ENCODE assay signal across 18 cellular contexts in genomic region chr22:19420321-19420720, GRCh38. TPM values are rescaled to one million over a fixed set of nuclear protein-coding genes. Genes with fewer than 3 reads are reported as not detected.
DNase-seq lines count a peak whose midpoint lies in the region; ATAC-seq and TF ChIP-seq lines count a peak whose summit lies in the region.
"Had no signal": no experiment of that assay in that cellular context is flagged by ENCODE, and none has a peak within 500 bp of the region (broad histone marks: within the 10 kb centered on the region; RNA-seq: fewer than 3 reads in every experiment).

No MANE protein-coding gene starts in this region.

- POLR2A ChIA-PET in activated CD4-positive, alpha-beta memory T cell treated with anti-CD3 and anti-CD28 coated beads for 36 hours (lab: Charles Lee) = interaction anchor here (1.2 to 2.6 kb wide), 3 partner anchors 11 to 28 kb away, joined by 3 to 20 read pairs (median 4); partner anchors contain the start of genes C22orf39 and HIRA

- CTCF ChIA-PET in activated CD4-positive, alpha-beta memory T cell treated with anti-CD3 and anti-CD28 coated beads for 36 hours (lab: Charles Lee) = interaction anchor here (1.2 to 1.4 kb wide), 2 partner anchors 59 to 212 kb away, joined by 3 to 4 read pairs; partner anchors contain the start of gene CDC45

- no peaks in the 10 kb centered on the region for H3K27me3 Mint-ChIP-seq in T-helper 1 cell treated with Interleukin-12 subunit alpha and Interleukin-12 subunit beta and Interleukin-4 antibody, amounts not matched to agents 30 μg/mL and 1 μg/mL, for 36 hours (ENCODE audit: low read depth)
- H3K27me3 Mint-ChIP-seq in activated CD4-positive, alpha-beta memory T cell treated with anti-CD3 and anti-CD28 coated beads for 36 hours = no peaks in the 10 kb centered on the region
- H3K27me3 Mint-ChIP-seq in naive B cell (no peaks in the 10 kb centered on the region), GM23338 (ENCODE audit: insufficient read depth, low read depth, poor library complexity) (no peaks in the 10 kb centered on the region)

- H3K4me1 Mint-ChIP-seq in T-helper 1 cell treated with Interleukin-12 subunit alpha and Interleukin-12 subunit beta and Interleukin-4 antibody, amounts not matched to agents 30 μg/mL and 1 μg/mL, for 36 hours (ENCODE audit: low read depth) = peaks cover 54% of the 10 kb centered on the region
- H3K4me1 Mint-ChIP-seq in activated CD4-positive, alpha-beta memory T cell treated with anti-CD3 and anti-CD28 coated beads for 36 hours (ENCODE audit: low read depth) = peaks cover 59% of the 10 kb centered on the region
- H3K4me1 Mint-ChIP-seq in naive B cell (peaks cover 43 to 63% (median 54%) of the 10 kb centered on the region in 3 donors), GM23338 (peaks cover 34% of the 10 kb centered on the region)

- ATAC-seq in DND-41 (ENCODE audit: insufficient read depth, low read depth) (peak; percentile 3; the same call in 1 of the 3 replicates), naive B cell (ENCODE audit: low read depth in 2 of 2) (no peak), right lobe of liver (no peak), GM23338 (no peak)
- ATAC-seq: body of pancreas, PC-3 had no signal

- H4K20me1 ChIP-seq in DND-41 (ENCODE audit: insufficient read depth, low read length) (peaks cover 9% of the 10 kb centered on the region; the same call in 1 of the 2 replicates), GM23338 (replicated peaks; ENCODE audit: insufficient read depth) (peaks cover 73% of the 10 kb centered on the region)

- peak overlapping the region; percentile 49 for H3K9ac ChIP-seq in DND-41 (ENCODE audit: low read depth, low read length)

- no peaks in the 10 kb centered on the region for H3F3A ChIP-seq in GM23338 (replicated peaks; ENCODE audit: low read depth)

- H3K36me3 ChIP-seq in DND-41 (ENCODE audit: insufficient read depth, low read length) (peaks cover 33% of the 10 kb centered on the region), right lobe of liver (no peaks in the 10 kb centered on the region), GM23338 (ENCODE audit: insufficient read depth) (no peaks in the 10 kb centered on the region)

- WGBS in right lobe of liver (ENCODE audit: insufficient coverage, low coverage, low lambda C conversion rate, missing lambda C conversion rate) = 89% methylated on average over 6 of the region's 6 CpGs

- H3K27ac Mint-ChIP-seq in T-helper 1 cell treated with Interleukin-12 subunit alpha and Interleukin-12 subunit beta and Interleukin-4 antibody, amounts not matched to agents 30 μg/mL and 1 μg/mL, for 36 hours = peak overlapping the region; percentile 81
- peak overlapping the region; percentile 63 for H3K27ac Mint-ChIP-seq in activated CD4-positive, alpha-beta memory T cell treated with anti-CD3 and anti-CD28 coated beads for 36 hours
- H3K27ac Mint-ChIP-seq in naive B cell (peak overlapping the region in 4 of 6 donors; percentile 21 to 80 (median 48)), GM23338 (no peak overlapping the region)

- intact Hi-C loops in activated CD4-positive, alpha-beta memory T cell treated with anti-CD3 and anti-CD28 coated beads for 36 hours (cut with micrococcal nuclease) = no loop called here
- intact Hi-C loops in right lobe of liver (cut with DNase I) = no loop called here

- H3K4me3 ChIP-seq in DND-41 (ENCODE audit: low read depth in 1 of 2, low read length in 2 of 2) (peak overlapping the region in 1 of 2 experiments; percentile 44; a peak in 2 of 4 replicates), right lobe of liver (no peak overlapping the region), GM23338 (no peak overlapping the region)
- H3K4me3 ChIP-seq: body of pancreas, psoas muscle, SJCRH30, smooth muscle cell, tibial nerve had no signal

- TF ChIP-seq POLR2A in right lobe of liver (IDR thresholded peaks at IDR 0.05) = no peak

- no peaks in the 10 kb centered on the region for H3K9me3 ChIP-seq in DND-41 (ENCODE audit: insufficient read depth, low read length, severe bottlenecking)
- no peaks in the 10 kb centered on the region for H3K9me3 ChIP-seq in right lobe of liver
- H3K9me3 ChIP-seq: body of pancreas, psoas muscle, tibial nerve had no signal

- H3K4me1 ChIP-seq in DND-41 (ENCODE audit: insufficient read depth, low read length) = peaks cover 82% of the 10 kb centered on the region
- H3K4me1 ChIP-seq in right lobe of liver = peaks cover 0 to 42% (median 7%) of the 10 kb centered on the region in 4 donors
- H3K4me1 ChIP-seq in GM23338 (ENCODE audit: insufficient read depth) = peaks cover 23% of the 10 kb centered on the region
- H3K4me1 ChIP-seq: SJCRH30 had no signal

- H3K4me2 ChIP-seq in DND-41 (ENCODE audit: insufficient read depth, low read length) (peak overlapping the region; percentile 55), GM23338 (no peak overlapping the region)
- H3K4me2 ChIP-seq: smooth muscle cell had no signal

- H3K79me2 ChIP-seq in DND-41 (ENCODE audit: insufficient read depth, low read length) = peaks cover 92% of the 10 kb centered on the region
- H3K79me2 ChIP-seq in GM23338 (replicated peaks; ENCODE audit: insufficient read depth) = peaks cover 100% of the 10 kb centered on the region

- H3K4me3 Mint-ChIP-seq in T-helper 1 cell treated with Interleukin-12 subunit alpha and Interleukin-12 subunit beta and Interleukin-4 antibody, amounts not matched to agents 30 μg/mL and 1 μg/mL, for 36 hours = peak overlapping the region; percentile 45
- H3K4me3 Mint-ChIP-seq in activated CD4-positive, alpha-beta memory T cell treated with anti-CD3 and anti-CD28 coated beads for 36 hours = no peak overlapping the region
- H3K4me3 Mint-ChIP-seq in naive B cell (no peak overlapping the region), GM23338 (no peak overlapping the region)

- H3K36me3 Mint-ChIP-seq in T-helper 1 cell treated with Interleukin-12 subunit alpha and Interleukin-12 subunit beta and Interleukin-4 antibody, amounts not matched to agents 30 μg/mL and 1 μg/mL, for 36 hours (ENCODE audit: low read depth) = peaks cover 5% of the 10 kb centered on the region
- peaks cover 2% of the 10 kb centered on the region for H3K36me3 Mint-ChIP-seq in activated CD4-positive, alpha-beta memory T cell treated with anti-CD3 and anti-CD28 coated beads for 36 hours
- H3K36me3 Mint-ChIP-seq in naive B cell (no peaks in the 10 kb centered on the region), GM23338 (ENCODE audit: low read depth) (peaks cover 13% of the 10 kb centered on the region)

- DNase-seq in T-helper 1 cell (no peak), DND-41 (no peak), naive B cell (no peak), right lobe of liver (no peak), GM23338 (ENCODE audit: low spot score) (no peak), amygdala (lab: John Stamatoyannopoulos, UW) (no peak)
- no peak for DNase-seq in activated CD4-positive, alpha-beta memory T cell treated with anti-CD3 and anti-CD28 coated beads for 36 hours
- DNase-seq: body of pancreas, kidney glomerular epithelial cell, NCI-H1436, NCI-H526 treated with DMSO at 0.1 percent for 48 hours, PC-3, psoas muscle, SJCRH30 had no signal

- no peaks in the 10 kb centered on the region for H3K9me3 Mint-ChIP-seq in T-helper 1 cell treated with Interleukin-12 subunit alpha and Interleukin-12 subunit beta and Interleukin-4 antibody, amounts not matched to agents 30 μg/mL and 1 μg/mL, for 36 hours
- no peaks in the 10 kb centered on the region for H3K9me3 Mint-ChIP-seq in activated CD4-positive, alpha-beta memory T cell treated with anti-CD3 and anti-CD28 coated beads for 36 hours
- H3K9me3 Mint-ChIP-seq in naive B cell (peaks cover 0 to 4% (median 0%) of the 10 kb centered on the region in 7 donors), GM23338 (no peaks in the 10 kb centered on the region; the same call in 2 of the 3 replicates)

- H3K27me3 ChIP-seq in DND-41 (ENCODE audit: insufficient read depth, low read length, poor library complexity) = no peaks in the 10 kb centered on the region
- H3K27me3 ChIP-seq in right lobe of liver = no peaks in the 10 kb centered on the region
- no peaks in the 10 kb centered on the region for H3K27me3 ChIP-seq in GM23338 (ENCODE audit: insufficient read depth)
- H3K27me3 ChIP-seq: body of pancreas, SJCRH30, tibial nerve had no signal

- no peaks in the 10 kb centered on the region for H3K9me2 ChIP-seq in GM23338 (ENCODE audit: insufficient read depth)

- H3K27ac ChIP-seq in DND-41 (ENCODE audit: low read length) (peak overlapping the region; percentile 97), right lobe of liver (no peak overlapping the region), GM23338 (ENCODE audit: low read depth) (no peak overlapping the region)
- H3K27ac ChIP-seq: 22Rv1, body of pancreas, psoas muscle, SJCRH30, tibial nerve had no signal

- TF ChIP-seq CTCF in DND-41 (IDR thresholded peaks at IDR 0.05; ENCODE audit: borderline replicate concordance, extremely low read depth, low read length, poor library complexity, severe bottlenecking) (no peak), right lobe of liver (IDR thresholded peaks at IDR 0.05) (no peak), GM23338 (conservative IDR thresholded peaks at IDR 0.05; ENCODE audit: low read depth in 2 of 2) (no peak)

- H2AFZ ChIP-seq in DND-41 (ENCODE audit: low read depth, low read length) (no peak overlapping the region; the same call in 1 of the 2 replicates), GM23338 (no peak overlapping the region)

RNA-seq across cellular contexts. Expression of gene HIRA, which starts 11.2 kb away (rescaled TPM):
- total RNA-seq in activated CD4-positive, alpha-beta memory T cell treated with anti-CD3 and anti-CD28 coated beads for 36 hours = 10 to 100 TPM; 28.3 to 30.6 TPM
- polyA plus RNA-seq in naive B cell (ENCODE audit: low read depth in 6 of 6) (10 to 100 TPM in 3 of 6 donors, 1 to 10 TPM in 3; 4.9 to 13.3 (median 10.4) TPM), GM23338 (2016; fragmentation: Nextera tagmentation; extraction: Ambion mirVana) (9.4 and 10.0 TPM in 2 replicates)
- 10 to 100 TPM; 14.6 to 25.0 (median 17.8) TPM for total RNA-seq in right lobe of liver
- total RNA-seq in GM23338 (2014; rRNA removed; shearing (Covaris generic)) = 55.5 and 58.3 TPM in 2 replicates

RNA-seq across cellular contexts. Expression of gene MRPL40, which starts 12.0 kb away (rescaled TPM):
- total RNA-seq in activated CD4-positive, alpha-beta memory T cell treated with anti-CD3 and anti-CD28 coated beads for 36 hours = 10 to 100 TPM; 36.5 to 38.5 TPM
- 10 to 100 TPM; 63.5 to 92.0 (median 77.7) TPM for polyA plus RNA-seq in naive B cell (ENCODE audit: low read depth in 6 of 6)
- 10 to 100 TPM; 23.6 to 38.8 (median 27.8) TPM for total RNA-seq in right lobe of liver
- total RNA-seq in GM23338 (2014; rRNA removed; shearing (Covaris generic)) = 15.2 and 15.5 TPM in 2 replicates
- polyA plus RNA-seq in GM23338 (2016; fragmentation: Nextera tagmentation; extraction: Ambion mirVana) = 53.5 and 56.1 TPM in 2 replicates

RNA-seq across cellular contexts. Expression of gene C22orf39, which starts 27.2 kb away (rescaled TPM):
- 10 to 100 TPM; 23.3 to 23.5 TPM for total RNA-seq in activated CD4-positive, alpha-beta memory T cell treated with anti-CD3 and anti-CD28 coated beads for 36 hours
- polyA plus RNA-seq in naive B cell (ENCODE audit: low read depth in 6 of 6) = 100 to 1,000 TPM in 1 of 6 donors, 10 to 100 TPM in 5; 64.8 to 102 (median 73.0) TPM
- 10 to 100 TPM in 5 of 6 experiments, 1 to 10 TPM in 1; 9.8 to 15.7 (median 12.5) TPM for total RNA-seq in right lobe of liver
- total RNA-seq in GM23338 (2014; rRNA removed; shearing (Covaris generic)) = 24.5 and 40.2 TPM in 2 replicates
- 37.4 and 38.3 TPM in 2 replicates for polyA plus RNA-seq in GM23338 (2016; fragmentation: Nextera tagmentation; extraction: Ambion mirVana)

RNA-seq across cellular contexts. Expression of gene UFD1, which starts 58.7 kb away (rescaled TPM):
- total RNA-seq in activated CD4-positive, alpha-beta memory T cell treated with anti-CD3 and anti-CD28 coated beads for 36 hours = 10 to 100 TPM; 85.3 to 91.1 TPM
- polyA plus RNA-seq in naive B cell (ENCODE audit: low read depth in 6 of 6) (100 to 1,000 TPM in 1 of 6 donors, 10 to 100 TPM in 5; 55.0 to 107 (median 61.8) TPM), GM23338 (2016; fragmentation: Nextera tagmentation; extraction: Ambion mirVana) (80.3 and 93.8 TPM in 2 replicates)
- 10 to 100 TPM; 26.8 to 43.7 (median 32.1) TPM for total RNA-seq in right lobe of liver
- 53.5 and 54.1 TPM in 2 replicates for total RNA-seq in GM23338 (2014; rRNA removed; shearing (Covaris generic))

RNA-seq across cellular contexts. Expression of gene CDC45, which starts 59.4 kb away (rescaled TPM):
- 100 to 1,000 TPM; 122 to 130 TPM for total RNA-seq in activated CD4-positive, alpha-beta memory T cell treated with anti-CD3 and anti-CD28 coated beads for 36 hours
- polyA plus RNA-seq in naive B cell (ENCODE audit: low read depth in 6 of 6) (under 1 TPM in 2 of 6 donors, not detected in 4; 0.28 to 0.44 TPM), GM23338 (2016; fragmentation: Nextera tagmentation; extraction: Ambion mirVana) (30.3 and 30.4 TPM in 2 replicates)
- total RNA-seq in right lobe of liver = 1 to 10 TPM in 2 of 6 experiments, under 1 TPM in 3, not detected in 1; 0.39 to 4.2 (median 0.56) TPM
- total RNA-seq in GM23338 (2014; rRNA removed; shearing (Covaris generic)) = 23.8 and 29.0 TPM in 2 replicates
- total RNA-seq: body of pancreas had no signal
